In the genomic region with DNA sequence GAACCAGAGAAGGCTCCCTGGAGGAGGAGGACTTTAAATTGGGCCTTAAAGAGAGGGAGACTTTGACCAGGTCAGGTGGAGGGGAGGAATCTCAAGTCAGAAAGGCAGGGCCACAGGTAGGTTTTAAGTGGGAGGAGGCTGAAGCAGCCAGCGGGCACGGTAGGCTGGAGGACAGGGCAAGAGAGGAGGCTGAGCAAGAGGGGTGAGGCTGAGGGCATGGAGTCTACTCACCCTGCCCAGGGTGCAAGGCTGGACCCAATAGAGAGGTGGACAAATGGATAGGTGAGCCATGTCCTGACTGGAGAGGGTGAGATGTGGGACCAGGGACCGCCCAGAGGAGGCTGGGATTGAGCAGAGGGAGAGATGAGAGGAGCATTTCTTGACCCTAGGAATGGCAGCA, we compare ENCODE assay signal across 2 cellular contexts.
TF ChIP-seq lines count a peak whose summit lies in the region.

No MANE protein-coding gene starts in this region.

TF ChIP-seq in A549, 52 proteins besides CTCF, POLR2A, EP300 and RAD21:
- TF ChIP-seq TFCP2L1 (CRISPR knock-in tag; IDR thresholded peaks at IDR 0.05) (no peak), GATA3 (IDR thresholded peaks at IDR 0.05; ENCODE audit: borderline replicate concordance) (no peak), NPAS2 (CRISPR knock-in tag; IDR thresholded peaks at IDR 0.05; ENCODE audit: borderline replicate concordance) (no peak), ZFP36 (IDR thresholded peaks at IDR 0.05; ENCODE audit: borderline replicate concordance, partially characterized antibody) (peak; percentile 21), SREBF2 (IDR thresholded peaks at IDR 0.05) (no peak), JUN (IDR thresholded peaks at IDR 0.05) (no peak), HDAC2 (IDR thresholded peaks at IDR 0.05) (no peak)
- TF ChIP-seq, protein P1, sequence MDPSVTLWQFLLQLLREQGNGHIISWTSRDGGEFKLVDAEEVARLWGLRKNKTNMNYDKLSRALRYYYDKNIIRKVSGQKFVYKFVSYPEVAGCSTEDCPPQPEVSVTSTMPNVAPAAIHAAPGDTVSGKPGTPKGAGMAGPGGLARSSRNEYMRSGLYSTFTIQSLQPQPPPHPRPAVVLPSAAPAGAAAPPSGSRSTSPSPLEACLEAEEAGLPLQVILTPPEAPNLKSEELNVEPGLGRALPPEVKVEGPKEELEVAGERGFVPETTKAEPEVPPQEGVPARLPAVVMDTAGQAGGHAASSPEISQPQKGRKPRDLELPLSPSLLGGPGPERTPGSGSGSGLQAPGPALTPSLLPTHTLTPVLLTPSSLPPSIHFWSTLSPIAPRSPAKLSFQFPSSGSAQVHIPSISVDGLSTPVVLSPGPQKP (IDR thresholded peaks at IDR 0.05; ENCODE audit: low read depth, low read length) = no peak

TF ChIP-seq in IMR-90, 13 proteins besides CTCF, POLR2A, EP300 and RAD21:
- TF ChIP-seq, protein P2, sequence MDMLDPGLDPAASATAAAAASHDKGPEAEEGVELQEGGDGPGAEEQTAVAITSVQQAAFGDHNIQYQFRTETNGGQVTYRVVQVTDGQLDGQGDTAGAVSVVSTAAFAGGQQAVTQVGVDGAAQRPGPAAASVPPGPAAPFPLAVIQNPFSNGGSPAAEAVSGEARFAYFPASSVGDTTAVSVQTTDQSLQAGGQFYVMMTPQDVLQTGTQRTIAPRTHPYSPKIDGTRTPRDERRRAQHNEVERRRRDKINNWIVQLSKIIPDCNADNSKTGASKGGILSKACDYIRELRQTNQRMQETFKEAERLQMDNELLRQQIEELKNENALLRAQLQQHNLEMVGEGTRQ (IDR thresholded peaks at IDR 0.05; ENCODE audit: low read depth, low read length) = no peak
- TF ChIP-seq RCOR1 (IDR thresholded peaks at IDR 0.05; ENCODE audit: insufficient replicate concordance, low read length) = no peak
- TF ChIP-seq CHD1 (IDR thresholded peaks at IDR 0.05; ENCODE audit: low read depth, low read length) = no peak
- TF ChIP-seq MXI1 (IDR thresholded peaks at IDR 0.05; ENCODE audit: borderline replicate concordance, low read depth, low read length) = no peak
- TF ChIP-seq, protein P1 (IDR thresholded peaks at IDR 0.05; ENCODE audit: borderline replicate concordance, low read depth, low read length) = no peak
- TF ChIP-seq BHLHE40 (IDR thresholded peaks at IDR 0.05; ENCODE audit: low read depth, low read length) = no peak
- TF ChIP-seq NFE2L2 (IDR thresholded peaks at IDR 0.05; ENCODE audit: low read depth, low read length) = no peak
- TF ChIP-seq RFX5 (IDR thresholded peaks at IDR 0.05; ENCODE audit: low read depth, low read length) = no peak
- TF ChIP-seq SMC3 (IDR thresholded peaks at IDR 0.05; ENCODE audit: low read depth, low read length) = no peak
- TF ChIP-seq CEBPB (IDR thresholded peaks at IDR 0.05; ENCODE audit: low read depth, low read length) = no peak
- no peak for TF ChIP-seq FOS (IDR thresholded peaks at IDR 0.05; ENCODE audit: low read depth, low read length)
- no peak for TF ChIP-seq MAZ (IDR thresholded peaks at IDR 0.05; ENCODE audit: borderline replicate concordance, low read depth, low read length)
- no peak for TF ChIP-seq MAFK (IDR thresholded peaks at IDR 0.05; ENCODE audit: low read depth, low read length)
